Comparison of ENCODE assay signal across 17 cellular contexts in genomic region chr14:50063876-50064420, GRCh38. TPM values are rescaled to one million over a fixed set of nuclear protein-coding genes. Genes with fewer than 3 reads are reported as not detected.
DNase-seq lines count a peak whose midpoint lies in the region; ATAC-seq and TF ChIP-seq lines count a peak whose summit lies in the region.
"Had no signal": no experiment of that assay in that cellular context is flagged by ENCODE, and none has a peak within 500 bp of the region (broad histone marks: within the 10 kb centered on the region; RNA-seq: fewer than 3 reads in every experiment).

No MANE protein-coding gene starts in this region.

- H3K36me3 ChIP-seq in Panc1 (ENCODE audit: control insufficient read depth, insufficient read depth, low read length) (no peaks in the 10 kb centered on the region), thymus (ENCODE audit: control insufficient read depth, insufficient read depth) (no peaks in the 10 kb centered on the region)
- H3K36me3 ChIP-seq: heart left ventricle, tibial nerve had no signal

- CTCF ChIA-PET in Panc1 (lab: Charles Lee): no interaction called here

- H3K4me3 Mint-ChIP-seq in activated T-cell treated with anti-CD3 and anti-CD28 coated beads, Interleukin-2, amount 50 U/mL, for 24 hours: no peak overlapping the region
- H3K4me3 Mint-ChIP-seq in effector memory CD8-positive, alpha-beta T cell: peak overlapping the region; percentile 26 to 78

- no TSS peak for BruUV-seq in Panc1 (replicated peaks; lab: Mats Ljungman, UMichigan)

- no peak for ATAC-seq in Panc1
- ATAC-seq in effector memory CD8-positive, alpha-beta T cell (replicated peaks): no peak
- ATAC-seq: activated naive CD4-positive, alpha-beta T cell treated with anti-CD3 and anti-CD28 coated beads, Interleukin-2, amount 50 U/mL, for 72 hours; heart left ventricle had no signal

- H3K9me3 Mint-ChIP-seq in activated T-cell treated with anti-CD3 and anti-CD28 coated beads, Interleukin-2, amount 50 U/mL, for 24 hours: peaks cover 2% of the 10 kb centered on the region
- H3K9me3 Mint-ChIP-seq in effector memory CD8-positive, alpha-beta T cell: no peaks in the 10 kb centered on the region

- H3K4me1 Mint-ChIP-seq in activated T-cell treated with anti-CD3 and anti-CD28 coated beads, Interleukin-2, amount 50 U/mL, for 24 hours (ENCODE audit: low read depth): peaks cover 90% of the 10 kb centered on the region
- peaks cover 63 to 70% of the 10 kb centered on the region in 2 donors for H3K4me1 Mint-ChIP-seq in effector memory CD8-positive, alpha-beta T cell (ENCODE audit: low read depth in 2 of 2)

- no peak for TF ChIP-seq CTCF in Panc1 (IDR thresholded peaks at IDR 0.05)

- intact Hi-C loops in Panc1 (cut with micrococcal nuclease; ENCODE audit: unreplicated experiment): loop anchor here (10.0 kb wide), 1 partner anchor 89 kb away; no protein-coding TSS in a partner anchor

- no peaks in the 10 kb centered on the region for H3K27me3 ChIP-seq in Panc1 (ENCODE audit: control insufficient read depth, insufficient read depth, low read length)
- H3K27me3 ChIP-seq in thymus (ENCODE audit: control insufficient read depth, insufficient read depth): no peaks in the 10 kb centered on the region
- H3K27me3 ChIP-seq: heart left ventricle, tibial nerve had no signal

- DNase-seq in activated T-cell treated with anti-CD3 and anti-CD28 coated beads, Interleukin-2, amount 50 U/mL, for 24 hours: peak; percentile 39
- no peak for DNase-seq in activated T-cell treated with anti-CD3 and anti-CD28 coated beads for 4 hours
- DNase-seq in Panc1 (ENCODE audit: low read depth, low spot score): no peak
- DNase-seq in effector memory CD8-positive, alpha-beta T cell: no peak
- no peak for DNase-seq in anterior cingulate cortex (lab: John Stamatoyannopoulos, UW)
- no peak for DNase-seq in Ammon's horn (ENCODE audit: low spot score)
- no peak for DNase-seq in activated effector memory CD4-positive, alpha-beta T cell treated with anti-CD3 and anti-CD28 coated beads, Interleukin-2, amount 50 U/mL, for 16 hours
- DNase-seq: erythroblast; heart left ventricle; KG1; NCI-H2029 treated with DMSO at 0.1 percent for 48 hours; NK-92 treated with Interleukin-12 subunit alpha and Interleukin-12 subunit beta, amount 100 ng/mL, for 24 hours; nucleus accumbens had no signal

- in situ Hi-C loops in Panc1 (cut with HindIII; ENCODE audit: low pct_unique_long_range_greater_than_20kb, low sequenced_read_pairs): no loop called here

- H3K4me3 ChIP-seq in Panc1 (ENCODE audit: low read depth in 2 of 2, low read length in 2 of 2) (no peak overlapping the region), thymus (ENCODE audit: low read length) (no peak overlapping the region)
- H3K4me3 ChIP-seq: heart left ventricle, SK-N-MC, tibial nerve had no signal

- H3K27ac Mint-ChIP-seq in activated T-cell treated with anti-CD3 and anti-CD28 coated beads, Interleukin-2, amount 50 U/mL, for 24 hours: peak overlapping the region; percentile 99
- H3K27ac Mint-ChIP-seq in effector memory CD8-positive, alpha-beta T cell: peak overlapping the region; percentile 94 to 99

- H3K27ac ChIP-seq in Panc1 (ENCODE audit: low read length): peak overlapping the region; percentile 57
- peak overlapping the region; percentile 36 for H3K27ac ChIP-seq in thymus (ENCODE audit: low read depth)

- H3K4me1 ChIP-seq in Panc1 (ENCODE audit: control insufficient read depth, insufficient read depth, low read length) (peaks cover 38% of the 10 kb centered on the region), thymus (ENCODE audit: control insufficient read depth, insufficient read depth, low read length) (peaks cover 62% of the 10 kb centered on the region)

- H3K27me3 Mint-ChIP-seq in activated T-cell treated with anti-CD3 and anti-CD28 coated beads, Interleukin-2, amount 50 U/mL, for 24 hours: no peaks in the 10 kb centered on the region
- no peaks in the 10 kb centered on the region for H3K27me3 Mint-ChIP-seq in effector memory CD8-positive, alpha-beta T cell

- WGBS in thymus: 99% methylated on average over 9 of the region's 9 CpGs

- H3K36me3 Mint-ChIP-seq in activated T-cell treated with anti-CD3 and anti-CD28 coated beads, Interleukin-2, amount 50 U/mL, for 24 hours (ENCODE audit: low read depth): peaks cover 17% of the 10 kb centered on the region
- H3K36me3 Mint-ChIP-seq in effector memory CD8-positive, alpha-beta T cell (ENCODE audit: insufficient read depth): peaks cover 14% of the 10 kb centered on the region

- POLR2A ChIA-PET in Panc1 (lab: Charles Lee): no interaction called here

- H3K9me3 ChIP-seq in Panc1 (ENCODE audit: control insufficient read depth, insufficient read depth, low read depth, low read length) (no peaks in the 10 kb centered on the region), thymus (ENCODE audit: control insufficient read depth) (no peaks in the 10 kb centered on the region)
- H3K9me3 ChIP-seq: heart left ventricle, tibial nerve had no signal

RNA-seq across cellular contexts. Expression of gene VCPKMT, which starts 52.4 kb away (rescaled TPM):
- total RNA-seq in Panc1 (2021; ENCODE audit: unreplicated experiment): 6.1 TPM
- 3.7 TPM for polyA plus RNA-seq in Panc1 (2012; ENCODE audit: insufficient read length)
- polyA plus RNA-seq in thymus: 48.3 TPM
